Comparison of ENCODE assay signal across 11 cellular contexts in genomic region chr4:185011408-185011807, GRCh38. TPM values are rescaled to one million over a fixed set of nuclear protein-coding genes. Genes with fewer than 3 reads are reported as not detected.
DNase-seq lines count a peak whose midpoint lies in the region; ATAC-seq and TF ChIP-seq lines count a peak whose summit lies in the region.
"Had no signal": no experiment of that assay in that cellular context is flagged by ENCODE, and none has a peak within 500 bp of the region (broad histone marks: within the 10 kb centered on the region; RNA-seq: fewer than 3 reads in every experiment).

No MANE protein-coding gene starts in this region.

- BruUV-seq in OCI-LY7 (replicated peaks; lab: Mats Ljungman, UMichigan), result no TSS peak

- H3K27me3 ChIP-seq in fibroblast of lung (ENCODE audit: control insufficient read depth, insufficient read depth, low read length), result peaks cover 25% of the 10 kb centered on the region

- no peaks in the 10 kb centered on the region for H4K20me1 ChIP-seq in OCI-LY7 (ENCODE audit: insufficient read depth, low read length)
- no peaks in the 10 kb centered on the region for H4K20me1 ChIP-seq in fibroblast of lung (ENCODE audit: control insufficient read depth, extremely low read depth, insufficient read depth, low read length)

- no peak overlapping the region for H2AFZ ChIP-seq in OCI-LY7 (ENCODE audit: low read length)
- H2AFZ ChIP-seq in fibroblast of lung (ENCODE audit: low read length), result no peak overlapping the region

- peak; percentile 67 for DNase-seq in ELF-1 (ENCODE audit: low read depth, low spot score)
- peak; percentile 24 for DNase-seq in OCI-LY7 (ENCODE audit: low spot score)
- DNase-seq in fibroblast of lung (ENCODE audit: low read depth in 2 of 2), result no peak
- DNase-seq in HPDE6-E6E7 (ENCODE audit: extremely low spot score), result no peak
- no peak for DNase-seq in mucosa of gallbladder (ENCODE audit: low spot score)
- DNase-seq: activated B cell treated with CpG ODN at 0.5 μM for 24 hours, left ventricle myocardium superior had no signal

- H3K9me3 ChIP-seq in OCI-LY7 (ENCODE audit: low read length) (no peaks in the 10 kb centered on the region), fibroblast of lung (ENCODE audit: control insufficient read depth, insufficient read depth, low read depth, low read length) (no peaks in the 10 kb centered on the region)

- no peaks in the 10 kb centered on the region for H3K9me2 ChIP-seq in OCI-LY7 (ENCODE audit: insufficient read depth, low read length)

- no peak overlapping the region for H3K9ac ChIP-seq in fibroblast of lung (ENCODE audit: insufficient read depth, low read length)

- ATAC-seq in HG02981 (IDR thresholded peaks at IDR 0.05; ENCODE audit: unreplicated experiment) (no peak), GM18517 (IDR thresholded peaks at IDR 0.05; ENCODE audit: unreplicated experiment) (no peak)
- ATAC-seq: left ventricle myocardium superior had no signal

- no peak overlapping the region for H3K4me2 ChIP-seq in OCI-LY7 (ENCODE audit: low read length)
- no peak overlapping the region for H3K4me2 ChIP-seq in fibroblast of lung (ENCODE audit: extremely low read depth, insufficient read depth, low read length)

- CTCF ChIA-PET in OCI-LY7 (lab: Charles Lee; ENCODE audit: unreplicated experiment), result no interaction called here

- TF ChIP-seq CTCF in 22Rv1 (IDR thresholded peaks at IDR 0.05) (peak; percentile 49), OCI-LY7 (conservative IDR thresholded peaks at IDR 0.05; ENCODE audit: low read length) (peak; percentile 76), fibroblast of lung (conservative IDR thresholded peaks at IDR 0.05 in 1 of 2, IDR thresholded peaks at IDR 0.05 in 1 of 2; ENCODE audit: low read depth in 1 of 2, low read length in 2 of 2) (peak; percentile 19 to 52)

- intact Hi-C loops in OCI-LY7 (cut with micrococcal nuclease; ENCODE audit: unreplicated experiment), result no loop called here

- H3K4me3 ChIP-seq in OCI-LY7 (ENCODE audit: low read depth, low read length, poor library complexity, severe bottlenecking), result no peak overlapping the region
- no peak overlapping the region for H3K4me3 ChIP-seq in fibroblast of lung (replicated peaks in 1 of 4; ENCODE audit: control extremely low read depth in 1 of 4, insufficient read depth in 1 of 4, low read depth in 3 of 4, low read length in 4 of 4)

- POLR2A ChIA-PET in OCI-LY7 (lab: Charles Lee), result no interaction called here

- H3K27ac ChIP-seq in 22Rv1 (no peak overlapping the region), OCI-LY7 (ENCODE audit: low read depth, low read length, poor library complexity, severe bottlenecking) (no peak overlapping the region), fibroblast of lung (ENCODE audit: insufficient read depth, low read length) (no peak overlapping the region)

- no peaks in the 10 kb centered on the region for H3K36me3 ChIP-seq in OCI-LY7 (ENCODE audit: insufficient read depth, low read length)
- H3K36me3 ChIP-seq in fibroblast of lung (ENCODE audit: control insufficient read depth, insufficient read depth, low read length), result no peaks in the 10 kb centered on the region

- H3K4me1 ChIP-seq in OCI-LY7 (ENCODE audit: insufficient read depth, low read length, poor library complexity, severe bottlenecking) (no peaks in the 10 kb centered on the region), fibroblast of lung (ENCODE audit: control insufficient read depth, extremely low read depth, insufficient read depth, low read length) (no peaks in the 10 kb centered on the region)

- H3K79me2 ChIP-seq in OCI-LY7 (ENCODE audit: insufficient read depth, low read depth, low read length) (no peaks in the 10 kb centered on the region), fibroblast of lung (ENCODE audit: control insufficient read depth, insufficient read depth, low read length) (no peaks in the 10 kb centered on the region)

RNA-seq across cellular contexts. Expression of gene HELT, which starts 6.9 kb away (rescaled TPM):
- not detected in 2 replicates for total RNA-seq in OCI-LY7 (2014; rRNA removed; shearing (Covaris generic))
- total RNA-seq in OCI-LY7 (2022) (not detected in 2 replicates), fibroblast of lung (not detected in 2 replicates), mucosa of gallbladder (not detected)
- polyA plus RNA-seq in fibroblast of lung, result not detected in 2 replicates
- polyA plus RNA-seq in fibroblast of lung (2012), result not detected in 2 replicates
- polyA minus RNA-seq in fibroblast of lung (ENCODE audit: low replicate concordance), result not detected in 2 replicates
- total RNA-seq: activated B cell treated with CpG ODN at 0.5 μM for 24 hours, left ventricle myocardium superior, subcutaneous adipose tissue had no signal

Comparison
In these comparisons a context has a peak if more than half of its experiments do, and no peak if none do; other contexts are left out.
1. DNase-seq: peak in ELF-1 (single experiment) and OCI-LY7 (single experiment); none in fibroblast of lung (0 of 2), HPDE6-E6E7 (single experiment) and mucosa of gallbladder (single experiment).
2. Peak in every context shown above with its lines, with median percentiles within 50 percentile points of each other: CTCF ChIP-seq.